In genomic region chr17:58019039-58019438, GRCh38 we compare ENCODE assay signal across 21 cellular contexts.
"Had no signal": no experiment of that assay in that cellular context is flagged by ENCODE, and none has a peak within 500 bp of the region (broad histone marks: within the 10 kb centered on the region; RNA-seq: fewer than 3 reads in every experiment).

No MANE protein-coding gene starts in this region.

- H3K27ac ChIP-seq: RWPE1 had no signal

- DNase-seq: Kasumi-1, KG1, MM.1S, MV-4-11, NCI-H1092, NCI-H1105 treated with DMSO at 0.1 percent for 48 hours, NCI-H1417 treated with DMSO at 0.1 percent for 48 hours, NCI-H146, NCI-H1694 treated with DMSO at 0.1 percent for 48 hours, NCI-H1930, NCI-H2107, NCI-H2227 treated with DMSO at 0.1 percent for 48 hours, NCI-H524, NCI-H526 treated with DMSO at 0.1 percent for 48 hours, NCI-H774, PC-3, SHP77, SK-N-SH, SW 1271 had no signal

- ATAC-seq: Panc1, PC-3 had no signal

- H3K4me2 ChIP-seq: SK-N-SH had no signal

- H3K9me3 ChIP-seq: SK-N-SH had no signal

- H3K9me2 ChIP-seq: SK-N-SH had no signal

- H3K9ac ChIP-seq: SK-N-SH had no signal
